ENCODE assay signal across 28 cellular contexts in genomic region chr1:223260712-223261111, GRCh38.
"Had no signal": no experiment of that assay in that cellular context is flagged by ENCODE, and none has a peak within 500 bp of the region (broad histone marks: within the 10 kb centered on the region; RNA-seq: fewer than 3 reads in every experiment).

No MANE protein-coding gene starts in this region.

- H3K9me3 ChIP-seq: ovary, psoas muscle, right lobe of liver, sigmoid colon, stomach, thoracic aorta, thyroid gland, tibial nerve, upper lobe of left lung had no signal

- H3K4me1 ChIP-seq: parathyroid adenoma, psoas muscle, right lobe of liver, sigmoid colon, thyroid gland, tibial nerve, upper lobe of left lung had no signal

- H3K36me3 ChIP-seq: neural progenitor cell, ovary, right lobe of liver, sigmoid colon, thoracic aorta, thyroid gland, tibial nerve, upper lobe of left lung had no signal

- H3K4me3 Mint-ChIP-seq: naive thymus-derived CD8-positive, alpha-beta T cell; nephron; neural progenitor cell; stimulated activated effector memory CD8-positive, alpha-beta T cell treated with anti-CD3 and anti-CD28 coated beads, Interleukin-12 subunit alpha, Interleukin-12 subunit beta, amount 100 ng/mL, for 72 hours; stimulated activated naive B cell treated with anti-CD40 and anti-IgM and Interleukin-4, amounts not matched to agents 10 μg/mL and 1 μg/mL and 100 μg/mL, for 72 hours; stimulated activated naive CD8-positive, alpha-beta T cell treated with anti-CD3 and anti-CD28 coated beads, Interleukin-15, Interleukin-2, amounts not matched to agents 100 ng/mL and 50 ng/mL, for 24 hours had no signal

- H3K9ac ChIP-seq: neural progenitor cell, parathyroid adenoma had no signal

- FAIRE-seq: small intestine, urothelium cell line had no signal

- H3K27ac Mint-ChIP-seq: nephron; neural progenitor cell; progenitor cell of endocrine pancreas; stimulated activated effector memory CD8-positive, alpha-beta T cell treated with anti-CD3 and anti-CD28 coated beads, Interleukin-12 subunit alpha, Interleukin-12 subunit beta, amount 100 ng/mL, for 72 hours; stimulated activated naive B cell treated with anti-CD40 and anti-IgM and Interleukin-4, amounts not matched to agents 10 μg/mL and 1 μg/mL and 100 μg/mL, for 72 hours; stimulated activated naive CD8-positive, alpha-beta T cell treated with anti-CD3 and anti-CD28 coated beads, Interleukin-15, Interleukin-2, amounts not matched to agents 100 ng/mL and 50 ng/mL, for 24 hours had no signal

- H2AFZ ChIP-seq: neural progenitor cell, parathyroid adenoma had no signal

- H3K79me2 ChIP-seq: parathyroid adenoma had no signal

- H3K27me3 ChIP-seq: neural progenitor cell, ovary, right lobe of liver, sigmoid colon, stomach, thyroid gland, tibial nerve, upper lobe of left lung had no signal

- ATAC-seq: naive thymus-derived CD8-positive, alpha-beta T cell; psoas muscle; right cardiac atrium; stimulated activated effector memory CD8-positive, alpha-beta T cell treated with anti-CD3 and anti-CD28 coated beads, Interleukin-12 subunit alpha, Interleukin-12 subunit beta, amount 100 ng/mL, for 72 hours; stimulated activated naive B cell treated with anti-CD40 and anti-IgM and Interleukin-4, amounts not matched to agents 10 μg/mL and 1 μg/mL and 100 μg/mL, for 72 hours had no signal

- H3K9me3 Mint-ChIP-seq: naive thymus-derived CD8-positive, alpha-beta T cell; nephron; neural progenitor cell; stimulated activated effector memory CD8-positive, alpha-beta T cell treated with anti-CD3 and anti-CD28 coated beads, Interleukin-12 subunit alpha, Interleukin-12 subunit beta, amount 100 ng/mL, for 72 hours; stimulated activated naive B cell treated with anti-CD40 and anti-IgM and Interleukin-4, amounts not matched to agents 10 μg/mL and 1 μg/mL and 100 μg/mL, for 72 hours; stimulated activated naive CD8-positive, alpha-beta T cell treated with anti-CD3 and anti-CD28 coated beads, Interleukin-15, Interleukin-2, amounts not matched to agents 100 ng/mL and 50 ng/mL, for 24 hours had no signal

- H3K4me3 ChIP-seq: neural progenitor cell, ovary, psoas muscle, right lobe of liver, sigmoid colon, stomach, thoracic aorta, thyroid gland, tibial nerve, upper lobe of left lung had no signal

- H3K36me3 Mint-ChIP-seq: neural progenitor cell; stimulated activated effector memory CD8-positive, alpha-beta T cell treated with anti-CD3 and anti-CD28 coated beads, Interleukin-12 subunit alpha, Interleukin-12 subunit beta, amount 100 ng/mL, for 72 hours; stimulated activated naive B cell treated with anti-CD40 and anti-IgM and Interleukin-4, amounts not matched to agents 10 μg/mL and 1 μg/mL and 100 μg/mL, for 72 hours had no signal

- H3K27me3 Mint-ChIP-seq: stimulated activated naive CD8-positive, alpha-beta T cell treated with anti-CD3 and anti-CD28 coated beads, Interleukin-15, Interleukin-2, amounts not matched to agents 100 ng/mL and 50 ng/mL, for 24 hours had no signal

- H3K4me1 Mint-ChIP-seq: stimulated activated effector memory CD8-positive, alpha-beta T cell treated with anti-CD3 and anti-CD28 coated beads, Interleukin-12 subunit alpha, Interleukin-12 subunit beta, amount 100 ng/mL, for 72 hours; stimulated activated naive B cell treated with anti-CD40 and anti-IgM and Interleukin-4, amounts not matched to agents 10 μg/mL and 1 μg/mL and 100 μg/mL, for 72 hours had no signal

- DNase-seq: naive thymus-derived CD8-positive, alpha-beta T cell; occipital lobe; ovary; posterior cingulate gyrus; psoas muscle; right cardiac atrium; right lobe of liver; sigmoid colon; small intestine; stimulated activated CD4-positive, alpha-beta T cell treated with anti-CD3 and anti-CD28 coated beads, Interleukin-15, amount 100 ng/mL, for 24 hours; stimulated activated CD4-positive, alpha-beta T cell treated with anti-CD3 and anti-CD28 coated beads, Interleukin-2, amount 100 ng/mL, for 24 hours; stimulated activated CD4-positive, alpha-beta T cell treated with anti-CD3 and anti-CD28 coated beads, Interleukin-2, amount 100 ng/mL, for 48 hours; stimulated activated CD4-positive, alpha-beta T cell treated with anti-CD3 and anti-CD28 coated beads, Interleukin-4, amount 100 ng/mL, for 24 hours; stimulated activated naive B cell treated with anti-CD40 and anti-IgM and Interleukin-4, amounts not matched to agents 10 μg/mL and 1 μg/mL and 100 μg/mL, for 72 hours; stimulated activated naive CD4-positive, alpha-beta T cell treated with Interleukin-2 at 50 U/mL for 16 hours; stomach; thyroid gland; trophoblast cell had no signal

- H3K4me2 ChIP-seq: neural progenitor cell had no signal

- H3K27ac ChIP-seq: neural progenitor cell, ovary, parathyroid adenoma, psoas muscle, right lobe of liver, sigmoid colon, stomach, thoracic aorta, thyroid gland, tibial nerve, upper lobe of left lung had no signal
